ENCODE assay signal across 8 cellular contexts in the genomic region with DNA sequence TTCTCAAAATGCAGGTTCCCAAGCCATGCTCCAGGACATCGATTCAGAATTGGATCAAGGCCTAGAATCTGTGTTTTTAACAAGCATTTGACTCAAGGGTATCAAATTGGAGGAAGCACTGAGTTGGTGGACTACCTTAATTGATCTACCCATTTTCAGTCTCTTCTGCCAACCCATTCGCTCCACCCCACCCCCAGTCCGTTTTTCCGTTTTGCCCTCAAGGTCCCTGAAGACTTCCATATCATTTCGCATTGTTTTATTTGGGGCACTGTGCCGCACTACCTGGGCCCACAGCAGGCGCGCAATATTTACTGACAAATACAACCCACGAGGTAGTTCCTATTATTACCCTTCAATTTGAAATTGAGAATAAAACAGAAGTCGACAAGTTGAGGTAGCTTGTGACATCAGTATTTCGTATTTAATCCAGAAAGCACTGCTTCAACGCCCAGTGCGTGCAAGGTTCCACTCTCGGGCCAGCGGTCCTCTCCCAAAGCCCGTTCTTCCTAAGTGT. TPM values are rescaled to one million over a fixed set of nuclear protein-coding genes. Genes with fewer than 3 reads are reported as not detected.
DNase-seq lines count a peak whose midpoint lies in the region; ATAC-seq and TF ChIP-seq lines count a peak whose summit lies in the region.

No MANE protein-coding gene starts in this region.

- peak overlapping the region; percentile 92 for H3K9ac ChIP-seq in SU-DHL-6 (ENCODE audit: low read length)
- no peak overlapping the region for H3K9ac ChIP-seq in endocrine pancreas (ENCODE audit: control insufficient read depth, insufficient read depth, low read length)

- H3K4me1 ChIP-seq in endocrine pancreas (ENCODE audit: control insufficient read depth, insufficient read depth, low read length) (peaks cover 8% of the 10 kb centered on the region), osteoblast (ENCODE audit: insufficient read depth, low read length) (peaks cover 13% of the 10 kb centered on the region)

- H3K36me3 ChIP-seq in SU-DHL-6 (ENCODE audit: low read length) (no peaks in the 10 kb centered on the region), endocrine pancreas (ENCODE audit: control insufficient read depth, insufficient read depth, low read length) (no peaks in the 10 kb centered on the region), osteoblast (ENCODE audit: insufficient read depth, low read length) (no peaks in the 10 kb centered on the region)

- H3K9me2 ChIP-seq in SU-DHL-6 (replicated peaks; ENCODE audit: insufficient read depth, low read length) = no peaks in the 10 kb centered on the region

- H2AFZ ChIP-seq in SU-DHL-6 (ENCODE audit: low read depth, low read length, severe bottlenecking) = peak overlapping the region; percentile 88
- H2AFZ ChIP-seq in osteoblast (ENCODE audit: low read length) = peak overlapping the region; percentile 100

- H3K27me3 ChIP-seq in SU-DHL-6 (ENCODE audit: low read length) (no peaks in the 10 kb centered on the region), endocrine pancreas (ENCODE audit: control insufficient read depth, insufficient read depth, low read length) (no peaks in the 10 kb centered on the region), osteoblast (ENCODE audit: insufficient read depth, low read length) (no peaks in the 10 kb centered on the region)

- DNase-seq in NCI-H82 (lab: John Stamatoyannopoulos, UW) (peak; percentile 55), NCI-H82 treated with DMSO at 0.1 percent for 48 hours (lab: John Stamatoyannopoulos, UW; ENCODE audit: unreplicated experiment) (no peak), osteoblast (ENCODE audit: insufficient read length, low spot score, missing footprints) (no peak), HK-2 (ENCODE audit: unreplicated experiment) (no peak), hepatic stellate cell (ENCODE audit: low spot score) (no peak)

- TF ChIP-seq CTCF in SU-DHL-6 (IDR thresholded peaks at IDR 0.05; ENCODE audit: insufficient read depth, low read length, poor library complexity, severe bottlenecking) (no peak), osteoblast (IDR thresholded peaks at IDR 0.05; ENCODE audit: extremely low read depth, low read depth, low read length) (no peak)

- peak overlapping the region; percentile 79 for H3K4me3 ChIP-seq in SU-DHL-6 (ENCODE audit: insufficient read depth, low read length, poor library complexity, severe bottlenecking)
- peak overlapping the region; percentile 29 for H3K4me3 ChIP-seq in endocrine pancreas (ENCODE audit: control insufficient read depth, insufficient read depth, low read length)
- peak overlapping the region; percentile 97 for H3K4me3 ChIP-seq in osteoblast (ENCODE audit: insufficient read depth, low read length)

- H3K4me2 ChIP-seq in SU-DHL-6 (ENCODE audit: low read depth, low read length, poor library complexity, severe bottlenecking) (peak overlapping the region; percentile 99), osteoblast (ENCODE audit: insufficient read depth, low read length) (peak overlapping the region; percentile 89)

- no peak for ATAC-seq in HG02571 (IDR thresholded peaks at IDR 0.05; ENCODE audit: unreplicated experiment)

- H3K79me2 ChIP-seq in SU-DHL-6 (ENCODE audit: insufficient read depth, low read length) (peaks cover 48% of the 10 kb centered on the region), osteoblast (ENCODE audit: insufficient read depth, low read length) (peaks cover 42% of the 10 kb centered on the region)

- H3K27ac ChIP-seq in SU-DHL-6 (ENCODE audit: low read depth, low read length) (peak overlapping the region; percentile 76), osteoblast (ENCODE audit: low read depth, low read length) (peak overlapping the region; percentile 92)

- H3K9me3 ChIP-seq in SU-DHL-6 (ENCODE audit: insufficient read depth, low read length) (no peaks in the 10 kb centered on the region), endocrine pancreas (ENCODE audit: control insufficient read depth, low read length) (no peaks in the 10 kb centered on the region), osteoblast (ENCODE audit: low read depth, low read length) (no peaks in the 10 kb centered on the region)

- H4K20me1 ChIP-seq in SU-DHL-6 (ENCODE audit: low read depth, low read length) = no peaks in the 10 kb centered on the region
- H4K20me1 ChIP-seq in osteoblast (ENCODE audit: insufficient read depth, low read length) = no peaks in the 10 kb centered on the region

- peaks cover 24% of the 10 kb centered on the region for H3F3A ChIP-seq in SU-DHL-6 (ENCODE audit: insufficient read depth)

RNA-seq across cellular contexts. Expression of gene DHX35, which starts 0.6 kb away (rescaled TPM):
- 9.7 and 10.5 TPM in 2 replicates for total RNA-seq in osteoblast

RNA-seq across cellular contexts. Expression of gene FAM83D, which starts 35.4 kb away (rescaled TPM):
- total RNA-seq in osteoblast = 1.8 and 2.2 TPM in 2 replicates

Comparison
In these comparisons a context has a peak if more than half of its experiments do, and no peak if none do; other contexts are left out.
1. H3K4me3 ChIP-seq: peak in every context shown above with its lines; median percentile 97 in osteoblast; 79 in SU-DHL-6; 29 in endocrine pancreas.